In the genomic region with DNA sequence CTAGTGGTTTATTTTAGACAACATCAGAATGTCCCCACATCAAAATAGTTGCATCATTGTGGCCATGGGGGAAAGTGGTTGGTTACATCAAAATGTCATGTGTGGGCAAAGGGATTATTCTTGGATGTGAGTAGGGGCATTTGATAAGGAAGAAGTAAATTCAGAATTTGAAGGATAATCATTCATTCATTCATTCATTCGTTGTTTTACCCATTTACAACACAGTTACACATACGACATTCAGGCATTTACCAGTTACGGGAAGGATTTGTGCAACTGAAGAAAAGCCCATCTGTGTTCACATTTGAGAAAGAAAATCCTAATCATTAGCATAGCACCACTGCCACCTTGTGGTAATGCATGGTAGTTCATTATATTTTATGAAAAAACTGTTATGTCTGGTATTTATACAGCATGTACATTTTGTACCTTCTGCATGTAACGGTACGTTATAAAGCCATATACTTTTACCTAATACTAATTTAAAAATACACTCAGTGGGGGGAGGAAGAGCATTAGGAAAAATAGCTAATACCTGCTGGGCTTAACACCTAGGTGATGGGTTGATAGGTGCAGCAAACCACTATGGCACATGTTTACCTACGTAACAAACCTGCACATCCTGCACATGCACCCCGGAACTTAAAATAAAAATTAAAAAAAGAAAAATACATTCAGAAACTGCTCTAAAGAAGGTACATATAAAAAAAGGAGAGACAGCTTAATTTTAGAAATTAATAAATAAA, we compare ENCODE assay signal across 7 cellular contexts.
DNase-seq lines count a peak whose midpoint lies in the region; ATAC-seq and TF ChIP-seq lines count a peak whose summit lies in the region.

No MANE protein-coding gene starts in this region.

- peaks cover 4% of the 10 kb centered on the region for H4K20me1 ChIP-seq in DOHH2 (ENCODE audit: control insufficient read depth, insufficient read depth, low read depth, low read length)

- no peak overlapping the region for H3K4me2 ChIP-seq in DOHH2 (ENCODE audit: low read length)

- intact Hi-C loops in left ventricle myocardium superior (cut with micrococcal nuclease): loop anchor here (2.0 kb wide), 1 partner anchor 444 kb away; no protein-coding TSS in a partner anchor

- no peak overlapping the region for H3K4me3 ChIP-seq in DOHH2 (ENCODE audit: low read length)
- no peak overlapping the region for H3K4me3 ChIP-seq in adipocyte (ENCODE audit: low read length)
- no peak overlapping the region for H3K4me3 ChIP-seq in skeletal muscle cell (ENCODE audit: low read depth, low read length)

- peak; percentile 53 for ATAC-seq in HG03354 (IDR thresholded peaks at IDR 0.05; ENCODE audit: poor library complexity, severe bottlenecking, unreplicated experiment)
- peak; percentile 50 for ATAC-seq in left ventricle myocardium superior
- ATAC-seq in HG03342 (IDR thresholded peaks at IDR 0.05; ENCODE audit: unreplicated experiment): no peak

- 0 out of 2 replicates have a peak, but pooled peaks cover 5% of the 10 kb centered on the region for H3F3A ChIP-seq in DOHH2 (ENCODE audit: control insufficient read depth, insufficient read depth)

- no peak overlapping the region for H3K27ac ChIP-seq in DOHH2 (ENCODE audit: low read depth, low read length)

- DNase-seq in NCI-H82 treated with DMSO at 0.1 percent for 48 hours (lab: John Stamatoyannopoulos, UW; ENCODE audit: unreplicated experiment) (peak; percentile 50), adipocyte (ENCODE audit: low read depth) (peak; percentile 84), left ventricle myocardium superior (no peak), skeletal muscle cell (ENCODE audit: low read depth) (peak; percentile 35)

- peak; percentile 72 for TF ChIP-seq CTCF in DOHH2 (IDR thresholded peaks at IDR 0.05; ENCODE audit: low read depth, low read length, poor library complexity, severe bottlenecking)

- H3K27me3 ChIP-seq in DOHH2 (ENCODE audit: control insufficient read depth, low read length) (no peaks in the 10 kb centered on the region), adipocyte (replicated peaks; ENCODE audit: control insufficient read depth, insufficient read depth, low read length) (no peaks in the 10 kb centered on the region)

- H3K4me1 ChIP-seq in DOHH2 (ENCODE audit: control insufficient read depth, low read length): peaks cover 4% of the 10 kb centered on the region
- peaks cover 5% of the 10 kb centered on the region for H3K4me1 ChIP-seq in adipocyte (ENCODE audit: control insufficient read depth, insufficient read depth, low read length)

- peaks cover 24% of the 10 kb centered on the region for H3K79me2 ChIP-seq in DOHH2 (ENCODE audit: control insufficient read depth, low read length)

- no peaks in the 10 kb centered on the region for H3K9me3 ChIP-seq in DOHH2 (ENCODE audit: control insufficient read depth, insufficient read depth, low read length)
- H3K9me3 ChIP-seq in adipocyte (ENCODE audit: control insufficient read depth, low read length): no peaks in the 10 kb centered on the region

- H3K9ac ChIP-seq in adipocyte (ENCODE audit: low read length): no peak overlapping the region

- no peaks in the 10 kb centered on the region for H3K9me2 ChIP-seq in DOHH2 (replicated peaks; ENCODE audit: control insufficient read depth, low read length)

- no peaks in the 10 kb centered on the region for H3K36me3 ChIP-seq in DOHH2 (ENCODE audit: control insufficient read depth, low read length)
- H3K36me3 ChIP-seq in adipocyte (ENCODE audit: control insufficient read depth, insufficient read depth, low read length, severe bottlenecking): no peaks in the 10 kb centered on the region
